ENCODE assay signal across 9 cellular contexts in the genomic region with DNA sequence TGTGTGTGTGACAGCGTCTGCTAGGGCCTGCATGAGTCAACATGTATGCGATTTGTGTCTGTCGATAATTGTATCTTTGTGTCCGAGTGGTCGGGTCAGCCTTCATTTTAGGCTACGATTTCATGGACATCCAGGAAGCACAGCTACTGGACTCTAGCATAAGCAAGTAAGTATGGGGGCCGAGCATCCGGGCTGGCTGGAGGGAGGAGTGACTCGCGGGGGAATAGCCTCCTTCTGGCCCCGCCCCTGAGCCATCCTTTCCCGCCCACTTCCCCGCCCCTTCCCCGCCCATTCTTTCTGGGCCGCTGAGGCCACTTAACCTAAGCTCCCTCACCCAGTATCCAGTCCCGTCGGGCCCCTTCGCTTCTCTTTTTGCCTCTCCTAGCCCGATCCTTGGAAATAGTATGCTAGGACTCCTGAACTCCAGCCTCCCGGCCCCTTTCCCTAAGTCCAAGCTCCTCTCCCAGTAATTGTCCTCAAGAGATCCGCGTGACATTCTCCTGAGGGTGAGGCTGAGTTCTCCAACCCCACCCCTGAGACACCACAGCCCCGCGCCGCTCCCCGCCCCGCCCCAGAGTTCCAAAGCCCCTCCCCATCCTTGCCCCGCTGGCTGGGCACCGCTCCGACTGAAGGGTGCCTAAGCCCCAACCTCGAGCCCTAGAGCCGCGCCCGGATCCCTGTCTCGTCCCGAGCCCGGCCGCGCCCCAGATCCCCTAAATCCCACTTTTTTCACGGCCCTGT. TPM values are rescaled to one million over a fixed set of nuclear protein-coding genes. Genes with fewer than 3 reads are reported as not detected.
A peak's percentile ranks its signal among the peaks of the same experiment; 100 is the strongest.
DNase-seq lines count a peak whose midpoint lies in the region; ATAC-seq and TF ChIP-seq lines count a peak whose summit lies in the region.
"Had no signal": no experiment of that assay in that cellular context is flagged by ENCODE, and none has a peak within 500 bp of the region (broad histone marks: within the 10 kb centered on the region; RNA-seq: fewer than 3 reads in every experiment).

No MANE protein-coding gene starts in this region.

- WGBS in urinary bladder = 2% methylated on average over 40 of the region's 40 CpGs

- H3K27ac Mint-ChIP-seq in progenitor cell of endocrine pancreas = peak overlapping the region; percentile 86

- peak; percentile 82 for DNase-seq in NCI-H1436 (lab: John Stamatoyannopoulos, UW)
- DNase-seq in T-helper 1 cell = peak; percentile 64 to 85 (median 71)
- peak; percentile 83 for DNase-seq in amniotic stem cell (lab: John Stamatoyannopoulos, UW)
- DNase-seq in left ventricle myocardium superior = peak; percentile 92
- DNase-seq in progenitor cell of endocrine pancreas (ENCODE audit: low spot score, unreplicated experiment) = peak; percentile 60

- ATAC-seq in GM21528 (IDR thresholded peaks at IDR 0.05; ENCODE audit: low FRiP score, unreplicated experiment) (peak; percentile 35), left ventricle myocardium superior (peak; percentile 79)

- no peaks in the 10 kb centered on the region for H3K4me1 ChIP-seq in urinary bladder (ENCODE audit: insufficient read depth)

- H3K4me1 Mint-ChIP-seq in progenitor cell of endocrine pancreas (ENCODE audit: low read depth) = peaks cover 4% of the 10 kb centered on the region

- H3K36me3 Mint-ChIP-seq in progenitor cell of endocrine pancreas (ENCODE audit: insufficient read depth) = no peaks in the 10 kb centered on the region

- H3K4me3 ChIP-seq in urinary bladder (ENCODE audit: low read depth, low read length) = peak overlapping the region; percentile 78

- H3K27ac ChIP-seq in C4-2B (peak overlapping the region; percentile 82), urinary bladder (ENCODE audit: low read depth) (peak overlapping the region; percentile 91)

- H3K9me3 Mint-ChIP-seq in progenitor cell of endocrine pancreas (ENCODE audit: low read depth) = no peaks in the 10 kb centered on the region

- TF ChIP-seq CTCF in C4-2B (conservative IDR thresholded peaks at IDR 0.05) (no peak), progenitor cell of endocrine pancreas (IDR thresholded peaks at IDR 0.05; ENCODE audit: unreplicated experiment) (no peak)

- peak overlapping the region; percentile 69 for H3K4me3 Mint-ChIP-seq in progenitor cell of endocrine pancreas (ENCODE audit: low read depth)

- no peaks in the 10 kb centered on the region for H3K36me3 ChIP-seq in urinary bladder (ENCODE audit: insufficient read depth)

- intact Hi-C loops in left ventricle myocardium superior (cut with micrococcal nuclease) = no loop called here

- peaks cover 60% of the 10 kb centered on the region for H3K27me3 Mint-ChIP-seq in progenitor cell of endocrine pancreas

RNA-seq across cellular contexts. Expression of a gene that starts 1.2 kb away (rescaled TPM):
- total RNA-seq in left ventricle myocardium superior (46.6 TPM), progenitor cell of endocrine pancreas (1.1 and 1.8 TPM in 2 replicates), urinary bladder (10.1 TPM)
- polyA plus RNA-seq in urinary bladder = 83.3 TPM

RNA-seq across cellular contexts. Expression of a gene that starts 9.1 kb away (rescaled TPM):
- total RNA-seq in left ventricle myocardium superior (19.3 TPM), progenitor cell of endocrine pancreas (not detected in 2 replicates), urinary bladder (not detected)
- 4.5 TPM for polyA plus RNA-seq in urinary bladder
- total RNA-seq: T-helper 1 cell treated with Interleukin-12 subunit alpha and Interleukin-12 subunit beta and Interleukin-4 antibody, amounts not matched to agents 30 ng/mL and 1 ng/mL, for 36 hours had no signal

RNA-seq across cellular contexts. Expression of a gene that starts 17.6 kb away (rescaled TPM):
- total RNA-seq in left ventricle myocardium superior = not detected
- not detected in 2 replicates for total RNA-seq in progenitor cell of endocrine pancreas
- not detected for total RNA-seq in urinary bladder
- 0.06 TPM for polyA plus RNA-seq in urinary bladder
- total RNA-seq: T-helper 1 cell treated with Interleukin-12 subunit alpha and Interleukin-12 subunit beta and Interleukin-4 antibody, amounts not matched to agents 30 ng/mL and 1 ng/mL, for 36 hours had no signal

RNA-seq across cellular contexts. Expression of a gene that starts 23.7 kb away (rescaled TPM):
- total RNA-seq in left ventricle myocardium superior = 1.1 TPM
- 9.4 and 15.5 TPM in 2 replicates for total RNA-seq in progenitor cell of endocrine pancreas
- total RNA-seq in urinary bladder = 12.8 TPM
- 31.0 TPM for polyA plus RNA-seq in urinary bladder

RNA-seq across cellular contexts. Expression of a gene that starts 26.9 kb away (rescaled TPM):
- total RNA-seq in left ventricle myocardium superior (0.12 TPM), progenitor cell of endocrine pancreas (1.00 and 1.1 TPM in 2 replicates), urinary bladder (0.16 TPM)
- 1.8 TPM for polyA plus RNA-seq in urinary bladder

Comparison
In these comparisons a context has a peak if more than half of its experiments do, and no peak if none do; other contexts are left out.
1. Peak in every context shown above with its lines: DNase-seq, ATAC-seq, H3K4me3 ChIP-seq and H3K27ac ChIP-seq.
2. RNA of a gene that starts 9.1 kb away (total RNA-seq): 19.3 TPM in left ventricle myocardium superior (single experiment); not detected in progenitor cell of endocrine pancreas and not detected in urinary bladder (single experiment); every median in the first group is over 10 times any median in the second.